Comparison of ENCODE assay signal across 1 cellular context in the genomic region with DNA sequence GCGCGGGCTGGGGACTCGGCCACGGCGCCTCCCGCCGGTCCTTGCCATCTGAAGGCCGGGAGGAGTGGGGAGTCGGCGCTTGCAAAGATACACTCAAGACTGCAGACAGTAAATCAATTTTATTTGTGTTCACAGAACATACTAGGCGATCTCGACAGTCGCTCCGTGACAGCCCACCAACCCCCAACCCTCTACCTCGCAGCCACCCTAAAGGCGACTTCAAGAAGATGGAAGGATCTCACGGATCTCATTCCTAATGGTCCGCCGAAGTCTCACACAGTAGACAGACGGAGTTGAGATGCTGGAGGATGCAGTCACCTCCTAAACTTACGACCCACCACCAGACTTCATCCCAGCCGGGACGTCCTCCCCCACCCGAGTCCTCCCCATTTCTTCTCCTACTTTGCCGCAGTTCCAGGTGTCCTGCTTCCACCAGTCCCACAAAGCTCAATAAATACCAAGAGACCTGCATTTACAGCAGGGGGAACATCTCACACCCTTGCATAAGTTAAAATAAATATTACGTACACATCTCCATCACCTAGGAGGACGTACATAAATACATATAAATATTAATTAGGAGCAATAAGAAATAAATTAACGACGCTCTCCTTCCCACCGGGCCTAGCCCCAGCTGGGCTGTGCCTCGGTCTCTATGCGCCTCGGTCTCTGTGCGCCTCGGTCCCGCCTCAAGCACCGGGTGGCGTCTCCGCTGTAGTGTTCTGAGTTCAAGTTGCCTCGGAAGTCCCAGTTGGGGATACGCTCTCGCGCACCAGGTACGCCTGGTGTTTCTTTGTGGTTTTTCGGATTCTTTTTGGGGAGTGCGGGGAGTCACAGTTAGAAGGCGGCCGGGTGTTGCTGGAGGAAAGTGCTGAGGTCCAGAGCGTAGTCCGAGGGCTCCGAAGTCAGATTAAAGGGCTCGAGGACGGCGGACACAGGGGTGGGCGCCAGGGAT.
TF ChIP-seq lines count a peak whose summit lies in the region.

No MANE protein-coding gene starts in this region.

TF ChIP-seq in HepG2, 621 proteins besides CTCF, POLR2A, EP300 and RAD21 (continued from another document and continues in another):
- TF ChIP-seq, protein P1, sequence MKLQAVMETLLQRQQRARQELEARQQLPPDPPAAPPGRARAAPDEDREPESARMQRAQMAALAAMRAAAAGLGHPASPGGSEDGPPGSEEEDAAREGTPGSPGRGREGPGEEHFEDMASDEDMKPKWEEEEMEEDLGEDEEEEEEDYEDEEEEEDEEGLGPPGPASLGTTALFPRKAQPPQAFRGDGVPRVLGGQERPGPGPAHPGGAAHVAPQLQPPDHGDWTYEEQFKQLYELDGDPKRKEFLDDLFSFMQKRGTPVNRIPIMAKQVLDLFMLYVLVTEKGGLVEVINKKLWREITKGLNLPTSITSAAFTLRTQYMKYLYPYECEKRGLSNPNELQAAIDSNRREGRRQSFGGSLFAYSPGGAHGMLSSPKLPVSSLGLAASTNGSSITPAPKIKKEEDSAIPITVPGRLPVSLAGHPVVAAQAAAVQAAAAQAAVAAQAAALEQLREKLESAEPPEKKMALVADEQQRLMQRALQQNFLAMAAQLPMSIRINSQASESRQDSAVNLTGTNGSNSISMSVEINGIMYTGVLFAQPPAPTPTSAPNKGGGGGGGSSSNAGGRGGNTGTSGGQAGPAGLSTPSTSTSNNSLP (IDR thresholded peaks at IDR 0.05; ENCODE audit: low read depth, low read length) = no peak
- TF ChIP-seq, protein P2, sequence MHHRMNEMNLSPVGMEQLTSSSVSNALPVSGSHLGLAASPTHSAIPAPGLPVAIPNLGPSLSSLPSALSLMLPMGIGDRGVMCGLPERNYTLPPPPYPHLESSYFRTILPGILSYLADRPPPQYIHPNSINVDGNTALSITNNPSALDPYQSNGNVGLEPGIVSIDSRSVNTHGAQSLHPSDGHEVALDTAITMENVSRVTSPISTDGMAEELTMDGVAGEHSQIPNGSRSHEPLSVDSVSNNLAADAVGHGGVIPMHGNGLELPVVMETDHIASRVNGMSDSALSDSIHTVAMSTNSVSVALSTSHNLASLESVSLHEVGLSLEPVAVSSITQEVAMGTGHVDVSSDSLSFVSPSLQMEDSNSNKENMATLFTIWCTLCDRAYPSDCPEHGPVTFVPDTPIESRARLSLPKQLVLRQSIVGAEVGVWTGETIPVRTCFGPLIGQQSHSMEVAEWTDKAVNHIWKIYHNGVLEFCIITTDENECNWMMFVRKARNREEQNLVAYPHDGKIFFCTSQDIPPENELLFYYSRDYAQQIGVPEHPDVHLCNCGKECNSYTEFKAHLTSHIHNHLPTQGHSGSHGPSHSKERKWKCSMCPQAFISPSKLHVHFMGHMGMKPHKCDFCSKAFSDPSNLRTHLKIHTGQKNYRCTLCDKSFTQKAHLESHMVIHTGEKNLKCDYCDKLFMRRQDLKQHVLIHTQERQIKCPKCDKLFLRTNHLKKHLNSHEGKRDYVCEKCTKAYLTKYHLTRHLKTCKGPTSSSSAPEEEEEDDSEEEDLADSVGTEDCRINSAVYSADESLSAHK (CRISPR knock-in tag; IDR thresholded peaks at IDR 0.05; ENCODE audit: borderline replicate concordance) = no peak; the same call in 1 of the 2 replicates
- TF ChIP-seq ZBTB7B (CRISPR knock-in tag; IDR thresholded peaks at IDR 0.05) (no peak), ZMYM3 (CRISPR knock-in tag; IDR thresholded peaks at IDR 0.05) (no peak), ZNF703 (CRISPR knock-in tag; IDR thresholded peaks at IDR 0.05; ENCODE audit: borderline replicate concordance) (no peak), ZFP62 (CRISPR knock-in tag; IDR thresholded peaks at IDR 0.05) (0 out of 2 replicates have a peak, but pooled peaks have one; percentile 55), KDM1A (CRISPR knock-in tag; IDR thresholded peaks at IDR 0.05) (no peak), ZNF790 (CRISPR knock-in tag; IDR thresholded peaks at IDR 0.05; ENCODE audit: borderline replicate concordance) (no peak), SRY (CRISPR knock-in tag; IDR thresholded peaks at IDR 0.05) (no peak), NFYC (CRISPR knock-in tag; IDR thresholded peaks at IDR 0.05) (0 out of 2 replicates have a peak, but pooled peaks have one; percentile 6), ZMYM4 (CRISPR knock-in tag; IDR thresholded peaks at IDR 0.05) (no peak), RARG (CRISPR knock-in tag; IDR thresholded peaks at IDR 0.05; ENCODE audit: low read depth) (no peak), ZMAT3 (CRISPR knock-in tag; conservative IDR thresholded peaks at IDR 0.05) (peak; percentile 20), SRSF4 (IDR thresholded peaks at IDR 0.05; ENCODE audit: low read depth, low read length, poor library complexity, severe bottlenecking) (peak; percentile 88), ZBTB20 (CRISPR knock-in tag; IDR thresholded peaks at IDR 0.05; ENCODE audit: borderline replicate concordance, low read depth) (no peak; the same call in 1 of the 2 replicates), ZNF343 (CRISPR knock-in tag; IDR thresholded peaks at IDR 0.05) (no peak), ZNF138 (CRISPR knock-in tag; IDR thresholded peaks at IDR 0.05; ENCODE audit: low read depth) (no peak), FOXC1 (CRISPR knock-in tag; IDR thresholded peaks at IDR 0.05; ENCODE audit: borderline replicate concordance) (0 out of 2 replicates have a peak, but pooled peaks have one; percentile 35), SSRP1 (CRISPR knock-in tag; IDR thresholded peaks at IDR 0.05) (peak; percentile 99), ATF1 (CRISPR knock-in tag; IDR thresholded peaks at IDR 0.05) (no peak), ARNT2 (CRISPR knock-in tag; IDR thresholded peaks at IDR 0.05; ENCODE audit: low read depth) (no peak; the same call in 1 of the 2 replicates), IKZF4 (CRISPR knock-in tag; IDR thresholded peaks at IDR 0.05; ENCODE audit: borderline replicate concordance, low read depth, not compliant biosample characterization) (no peak), HOXA9 (CRISPR knock-in tag; IDR thresholded peaks at IDR 0.05; ENCODE audit: borderline replicate concordance) (peak; percentile 17; the same call in 1 of the 2 replicates), ZNF652 (CRISPR knock-in tag; IDR thresholded peaks at IDR 0.05; ENCODE audit: borderline replicate concordance, low read depth) (no peak), RFX5 (IDR thresholded peaks at IDR 0.05; ENCODE audit: low read depth, low read length) (no peak), ZNF274 (CRISPR knock-in tag; IDR thresholded peaks at IDR 0.05) (no peak), ZNF749 (CRISPR knock-in tag; IDR thresholded peaks at IDR 0.05; ENCODE audit: borderline replicate concordance) (no peak; the same call in none of the 2 replicates), POLR2G (IDR thresholded peaks at IDR 0.05; ENCODE audit: low read depth, low read length) (peak; percentile 70)
- TF ChIP-seq, protein P3, sequence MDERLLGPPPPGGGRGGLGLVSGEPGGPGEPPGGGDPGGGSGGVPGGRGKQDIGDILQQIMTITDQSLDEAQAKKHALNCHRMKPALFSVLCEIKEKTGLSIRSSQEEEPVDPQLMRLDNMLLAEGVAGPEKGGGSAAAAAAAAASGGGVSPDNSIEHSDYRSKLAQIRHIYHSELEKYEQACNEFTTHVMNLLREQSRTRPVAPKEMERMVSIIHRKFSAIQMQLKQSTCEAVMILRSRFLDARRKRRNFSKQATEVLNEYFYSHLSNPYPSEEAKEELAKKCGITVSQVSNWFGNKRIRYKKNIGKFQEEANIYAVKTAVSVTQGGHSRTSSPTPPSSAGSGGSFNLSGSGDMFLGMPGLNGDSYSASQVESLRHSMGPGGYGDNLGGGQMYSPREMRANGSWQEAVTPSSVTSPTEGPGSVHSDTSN (CRISPR knock-in tag; IDR thresholded peaks at IDR 0.05) = no peak
- TF ChIP-seq, protein P4, sequence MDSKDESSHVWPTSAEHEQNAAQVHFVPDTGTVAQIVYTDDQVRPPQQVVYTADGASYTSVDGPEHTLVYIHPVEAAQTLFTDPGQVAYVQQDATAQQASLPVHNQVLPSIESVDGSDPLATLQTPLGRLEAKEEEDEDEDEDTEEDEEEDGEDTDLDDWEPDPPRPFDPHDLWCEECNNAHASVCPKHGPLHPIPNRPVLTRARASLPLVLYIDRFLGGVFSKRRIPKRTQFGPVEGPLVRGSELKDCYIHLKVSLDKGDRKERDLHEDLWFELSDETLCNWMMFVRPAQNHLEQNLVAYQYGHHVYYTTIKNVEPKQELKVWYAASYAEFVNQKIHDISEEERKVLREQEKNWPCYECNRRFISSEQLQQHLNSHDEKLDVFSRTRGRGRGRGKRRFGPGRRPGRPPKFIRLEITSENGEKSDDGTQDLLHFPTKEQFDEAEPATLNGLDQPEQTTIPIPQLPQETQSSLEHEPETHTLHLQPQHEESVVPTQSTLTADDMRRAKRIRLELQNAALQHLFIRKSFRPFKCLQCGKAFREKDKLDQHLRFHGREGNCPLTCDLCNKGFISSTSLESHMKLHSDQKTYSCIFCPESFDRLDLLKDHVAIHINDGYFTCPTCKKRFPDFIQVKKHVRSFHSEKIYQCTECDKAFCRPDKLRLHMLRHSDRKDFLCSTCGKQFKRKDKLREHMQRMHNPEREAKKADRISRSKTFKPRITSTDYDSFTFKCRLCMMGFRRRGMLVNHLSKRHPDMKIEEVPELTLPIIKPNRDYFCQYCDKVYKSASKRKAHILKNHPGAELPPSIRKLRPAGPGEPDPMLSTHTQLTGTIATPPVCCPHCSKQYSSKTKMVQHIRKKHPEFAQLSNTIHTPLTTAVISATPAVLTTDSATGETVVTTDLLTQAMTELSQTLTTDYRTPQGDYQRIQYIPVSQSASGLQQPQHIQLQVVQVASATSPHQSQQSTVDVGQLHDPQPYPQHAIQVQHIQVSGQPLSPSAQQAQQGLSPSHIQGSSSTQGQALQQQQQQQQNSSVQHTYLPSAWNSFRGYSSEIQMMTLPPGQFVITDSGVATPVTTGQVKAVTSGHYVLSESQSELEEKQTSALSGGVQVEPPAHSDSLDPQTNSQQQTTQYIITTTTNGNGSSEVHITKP (CRISPR knock-in tag; IDR thresholded peaks at IDR 0.05; ENCODE audit: low read depth) = no peak
- TF ChIP-seq, protein P5, sequence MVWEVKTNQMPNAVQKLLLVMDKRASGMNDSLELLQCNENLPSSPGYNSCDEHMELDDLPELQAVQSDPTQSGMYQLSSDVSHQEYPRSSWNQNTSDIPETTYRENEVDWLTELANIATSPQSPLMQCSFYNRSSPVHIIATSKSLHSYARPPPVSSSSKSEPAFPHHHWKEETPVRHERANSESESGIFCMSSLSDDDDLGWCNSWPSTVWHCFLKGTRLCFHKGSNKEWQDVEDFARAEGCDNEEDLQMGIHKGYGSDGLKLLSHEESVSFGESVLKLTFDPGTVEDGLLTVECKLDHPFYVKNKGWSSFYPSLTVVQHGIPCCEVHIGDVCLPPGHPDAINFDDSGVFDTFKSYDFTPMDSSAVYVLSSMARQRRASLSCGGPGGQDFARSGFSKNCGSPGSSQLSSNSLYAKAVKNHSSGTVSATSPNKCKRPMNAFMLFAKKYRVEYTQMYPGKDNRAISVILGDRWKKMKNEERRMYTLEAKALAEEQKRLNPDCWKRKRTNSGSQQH (CRISPR knock-in tag; IDR thresholded peaks at IDR 0.05; ENCODE audit: low read depth) = no peak
- TF ChIP-seq, protein P6, sequence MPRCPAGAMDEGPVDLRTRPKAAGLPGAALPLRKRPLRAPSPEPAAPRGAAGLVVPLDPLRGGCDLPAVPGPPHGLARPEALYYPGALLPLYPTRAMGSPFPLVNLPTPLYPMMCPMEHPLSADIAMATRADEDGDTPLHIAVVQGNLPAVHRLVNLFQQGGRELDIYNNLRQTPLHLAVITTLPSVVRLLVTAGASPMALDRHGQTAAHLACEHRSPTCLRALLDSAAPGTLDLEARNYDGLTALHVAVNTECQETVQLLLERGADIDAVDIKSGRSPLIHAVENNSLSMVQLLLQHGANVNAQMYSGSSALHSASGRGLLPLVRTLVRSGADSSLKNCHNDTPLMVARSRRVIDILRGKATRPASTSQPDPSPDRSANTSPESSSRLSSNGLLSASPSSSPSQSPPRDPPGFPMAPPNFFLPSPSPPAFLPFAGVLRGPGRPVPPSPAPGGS (CRISPR knock-in tag; IDR thresholded peaks at IDR 0.05) = no peak
- TF ChIP-seq, protein P7, sequence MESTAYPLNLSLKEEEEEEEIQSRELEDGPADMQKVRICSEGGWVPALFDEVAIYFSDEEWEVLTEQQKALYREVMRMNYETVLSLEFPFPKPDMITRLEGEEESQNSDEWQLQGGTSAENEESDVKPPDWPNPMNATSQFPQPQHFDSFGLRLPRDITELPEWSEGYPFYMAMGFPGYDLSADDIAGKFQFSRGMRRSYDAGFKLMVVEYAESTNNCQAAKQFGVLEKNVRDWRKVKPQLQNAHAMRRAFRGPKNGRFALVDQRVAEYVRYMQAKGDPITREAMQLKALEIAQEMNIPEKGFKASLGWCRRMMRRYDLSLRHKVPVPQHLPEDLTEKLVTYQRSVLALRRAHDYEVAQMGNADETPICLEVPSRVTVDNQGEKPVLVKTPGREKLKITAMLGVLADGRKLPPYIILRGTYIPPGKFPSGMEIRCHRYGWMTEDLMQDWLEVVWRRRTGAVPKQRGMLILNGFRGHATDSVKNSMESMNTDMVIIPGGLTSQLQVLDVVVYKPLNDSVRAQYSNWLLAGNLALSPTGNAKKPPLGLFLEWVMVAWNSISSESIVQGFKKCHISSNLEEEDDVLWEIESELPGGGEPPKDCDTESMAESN (CRISPR knock-in tag; conservative IDR thresholded peaks at IDR 0.05) = no peak; the same call in 1 of the 2 replicates
- TF ChIP-seq, protein P8, sequence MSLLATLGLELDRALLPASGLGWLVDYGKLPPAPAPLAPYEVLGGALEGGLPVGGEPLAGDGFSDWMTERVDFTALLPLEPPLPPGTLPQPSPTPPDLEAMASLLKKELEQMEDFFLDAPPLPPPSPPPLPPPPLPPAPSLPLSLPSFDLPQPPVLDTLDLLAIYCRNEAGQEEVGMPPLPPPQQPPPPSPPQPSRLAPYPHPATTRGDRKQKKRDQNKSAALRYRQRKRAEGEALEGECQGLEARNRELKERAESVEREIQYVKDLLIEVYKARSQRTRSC (CRISPR knock-in tag; IDR thresholded peaks at IDR 0.05; ENCODE audit: low read depth) = no peak
- TF ChIP-seq, protein P9, sequence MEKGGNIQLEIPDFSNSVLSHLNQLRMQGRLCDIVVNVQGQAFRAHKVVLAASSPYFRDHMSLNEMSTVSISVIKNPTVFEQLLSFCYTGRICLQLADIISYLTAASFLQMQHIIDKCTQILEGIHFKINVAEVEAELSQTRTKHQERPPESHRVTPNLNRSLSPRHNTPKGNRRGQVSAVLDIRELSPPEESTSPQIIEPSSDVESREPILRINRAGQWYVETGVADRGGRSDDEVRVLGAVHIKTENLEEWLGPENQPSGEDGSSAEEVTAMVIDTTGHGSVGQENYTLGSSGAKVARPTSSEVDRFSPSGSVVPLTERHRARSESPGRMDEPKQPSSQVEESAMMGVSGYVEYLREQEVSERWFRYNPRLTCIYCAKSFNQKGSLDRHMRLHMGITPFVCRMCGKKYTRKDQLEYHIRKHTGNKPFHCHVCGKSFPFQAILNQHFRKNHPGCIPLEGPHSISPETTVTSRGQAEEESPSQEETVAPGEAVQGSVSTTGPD (CRISPR knock-in tag; IDR thresholded peaks at IDR 0.05) = no peak; the same call in 1 of the 2 replicates
